In genomic region chr15:38427380-38427779, GRCh38 we compare ENCODE assay signal across 17 cellular contexts.
"Had no signal": no experiment of that assay in that cellular context is flagged by ENCODE, and none has a peak within 500 bp of the region (broad histone marks: within the 10 kb centered on the region; RNA-seq: fewer than 3 reads in every experiment).

No MANE protein-coding gene starts in this region.

- H3K27me3 ChIP-seq: brain microvascular endothelial cell, transverse colon had no signal

- H3K4me2 ChIP-seq: smooth muscle cell had no signal

- H3K36me3 Mint-ChIP-seq: activated naive CD4-positive, alpha-beta T cell treated with anti-CD3 and anti-CD28 coated beads, Interleukin-2, amount 50 U/mL, for 24 hours; natural killer cell treated with Interleukin-12 subunit alpha and Interleukin-12 subunit beta and Interleukin-15 and Interleukin-18, amount 100 ng/mL, for 72 hours had no signal

- H3K4me1 ChIP-seq: transverse colon had no signal

- H3K4me1 Mint-ChIP-seq: activated naive CD4-positive, alpha-beta T cell treated with anti-CD3 and anti-CD28 coated beads, Interleukin-2, amount 50 U/mL, for 24 hours had no signal

- ATAC-seq: left cardiac atrium; natural killer cell treated with Interleukin-12 subunit alpha and Interleukin-12 subunit beta and Interleukin-15 and Interleukin-18, amount 100 ng/mL, for 72 hours; right cardiac atrium had no signal

- H3K27ac Mint-ChIP-seq: activated naive CD4-positive, alpha-beta T cell treated with anti-CD3 and anti-CD28 coated beads, Interleukin-2, amount 50 U/mL, for 24 hours; activated T-helper 2 cell treated with anti-CD3 and anti-CD28 coated beads, Interferon-gamma antibody, Interleukin-2, Interleukin-4, amounts not matched to agents 10 μg/mL and 5 μg/mL and 100 μg/mL, durations not matched to agents 14 hours and 24 hours and 36 hours; natural killer cell treated with Interleukin-12 subunit alpha and Interleukin-12 subunit beta and Interleukin-15 and Interleukin-18, amount 100 ng/mL, for 72 hours; progenitor cell of endocrine pancreas had no signal

- H3K4me3 ChIP-seq: smooth muscle cell, transverse colon had no signal

- H3K36me3 ChIP-seq: brain microvascular endothelial cell, transverse colon had no signal

- H3K9me3 ChIP-seq: transverse colon had no signal

- H3K27ac ChIP-seq: brain microvascular endothelial cell, transverse colon had no signal

- H3K9me3 Mint-ChIP-seq: activated naive CD4-positive, alpha-beta T cell treated with anti-CD3 and anti-CD28 coated beads, Interleukin-2, amount 50 U/mL, for 24 hours; natural killer cell treated with Interleukin-12 subunit alpha and Interleukin-12 subunit beta and Interleukin-15 and Interleukin-18, amount 100 ng/mL, for 72 hours had no signal

- DNase-seq: activated CD4-positive, alpha-beta T cell treated with anti-CD3 and anti-CD28 coated beads for 48 hours; amygdala; brain microvascular endothelial cell; dermis blood vessel endothelial cell; erythroblast; hippocampal formation; left cardiac atrium; mammary epithelial cell; occipital lobe; right cardiac atrium; transverse colon had no signal

- H3K4me3 Mint-ChIP-seq: activated naive CD4-positive, alpha-beta T cell treated with anti-CD3 and anti-CD28 coated beads, Interleukin-2, amount 50 U/mL, for 24 hours; natural killer cell treated with Interleukin-12 subunit alpha and Interleukin-12 subunit beta and Interleukin-15 and Interleukin-18, amount 100 ng/mL, for 72 hours; T-helper 1 cell treated with Interleukin-12 subunit alpha and Interleukin-12 subunit beta and Interleukin-4 antibody, amounts not matched to agents 30 μg/mL and 1 μg/mL, for 36 hours had no signal
